In the genomic region with DNA sequence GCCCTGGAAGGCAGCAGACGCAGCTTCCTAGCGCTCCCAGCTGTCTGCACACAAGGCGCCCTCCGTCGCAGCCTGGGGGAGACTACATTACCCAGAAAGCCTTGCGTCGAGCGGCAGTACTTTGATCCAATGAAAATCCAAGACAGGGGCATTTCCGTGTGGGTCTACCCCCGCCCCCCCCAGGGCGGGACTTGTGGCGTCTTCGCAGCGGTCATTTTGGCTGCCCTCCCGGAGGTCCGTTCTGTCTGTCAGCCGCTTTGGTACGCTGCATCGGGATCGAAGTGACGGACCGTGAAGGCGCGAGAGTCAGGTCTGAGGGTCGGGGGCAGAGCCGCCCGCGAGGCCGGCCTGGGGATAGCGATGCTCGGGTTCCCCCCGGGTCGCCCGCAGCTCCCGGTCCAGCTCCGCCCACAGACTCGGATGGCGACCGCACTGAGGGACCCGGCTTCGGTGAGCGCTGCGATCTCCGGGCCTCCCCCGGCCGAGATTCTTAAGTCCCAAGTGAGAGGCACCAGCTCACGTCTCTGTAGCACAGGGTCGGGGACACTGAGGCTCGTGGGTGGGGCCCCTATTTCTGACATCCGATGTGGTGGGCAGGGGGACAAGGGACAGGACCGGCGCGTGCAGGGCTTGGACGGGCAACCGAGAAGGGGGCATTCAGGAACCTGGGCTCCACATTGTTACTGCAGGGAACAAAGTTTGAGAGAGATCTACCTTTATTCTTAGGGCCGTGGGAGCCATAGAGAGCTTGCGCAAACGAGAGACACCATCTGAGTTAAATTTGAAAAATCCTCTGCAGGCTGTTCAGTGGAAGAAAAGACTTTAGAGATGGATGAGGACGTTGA, we compare ENCODE assay signal across 8 cellular contexts. TPM values are rescaled to one million over a fixed set of nuclear protein-coding genes. Genes with fewer than 3 reads are reported as not detected.
A peak's percentile ranks its signal among the peaks of the same experiment; 100 is the strongest.
DNase-seq lines count a peak whose midpoint lies in the region; ATAC-seq and TF ChIP-seq lines count a peak whose summit lies in the region.

TSS of gene ZNF211 (plus strand) at position 182 of the 845 bp plus-strand sequence. CDS start at position 361, 179 bp downstream.

- intact Hi-C loops in aorta (cut with DNase I) = loop anchor here in 1 of 2 donors (5.0 kb wide), 1 partner anchor 49 kb away; the partner anchor contains the start of gene ZNF551

- H3K36me3 ChIP-seq in hepatocyte (replicated peaks; ENCODE audit: insufficient read depth, low read depth) = peaks cover 16% of the 10 kb centered on the region
- H3K36me3 ChIP-seq in rectal smooth muscle tissue (ENCODE audit: control insufficient read depth, insufficient read depth, low read length) = peaks cover 26% of the 10 kb centered on the region
- H3K36me3 ChIP-seq in aorta (ENCODE audit: control insufficient read depth in 1 of 2, insufficient read depth in 2 of 2, low read length in 1 of 2) = peaks cover 6 to 14% of the 10 kb centered on the region in 2 donors

- H3K9me3 ChIP-seq in hepatocyte (ENCODE audit: low read depth) = peaks cover 20% of the 10 kb centered on the region
- H3K9me3 ChIP-seq in aorta (ENCODE audit: control insufficient read depth, low read length) = peaks cover 7% of the 10 kb centered on the region

- peak within 1 kb of the TSS; percentile 50 for H3K9ac ChIP-seq in rectal smooth muscle tissue (ENCODE audit: low read length)

- no peaks in the 10 kb centered on the region for H3K9me2 ChIP-seq in hepatocyte (replicated peaks; ENCODE audit: insufficient read depth)

- ATAC-seq in GM18502 (IDR thresholded peaks at IDR 0.05; ENCODE audit: poor library complexity, unreplicated experiment) = peak; percentile 96
- peak; percentile 97 for ATAC-seq in HG02885 (IDR thresholded peaks at IDR 0.05; ENCODE audit: poor library complexity, unreplicated experiment)
- ATAC-seq in aorta (ENCODE audit: low FRiP score) = peak; percentile 99

- peaks cover 46% of the 10 kb centered on the region for H3K79me2 ChIP-seq in hepatocyte

- H2AFZ ChIP-seq in hepatocyte = peak within 1 kb of the TSS; percentile 94

- peaks cover 9% of the 10 kb centered on the region for H3K4me1 ChIP-seq in hepatocyte (ENCODE audit: insufficient read depth)
- H3K4me1 ChIP-seq in rectal smooth muscle tissue (ENCODE audit: control insufficient read depth, insufficient read depth, low read length) = peaks cover 8% of the 10 kb centered on the region
- H3K4me1 ChIP-seq in aorta (ENCODE audit: control insufficient read depth in 1 of 2, insufficient read depth in 2 of 2, low read length in 2 of 2) = no peaks in the 10 kb centered on the region

- peak within 1 kb of the TSS; percentile 93 for H3K4me2 ChIP-seq in hepatocyte

- 4% methylated on average over 51 of the region's 59 CpGs for WGBS in hepatocyte (ENCODE audit: low lambda C conversion rate, missing lambda C conversion rate)
- WGBS in aorta, 2 donors = 1% methylated on average over 59 of the region's 59 CpGs

- DNase-seq in NCI-H187 treated with DMSO at 0.1 percent for 48 hours (lab: John Stamatoyannopoulos, UW) (peak; percentile 83), T-helper 22 cell (ENCODE audit: low read depth) (peak; percentile 75), astrocyte of the cerebellum (ENCODE audit: low read depth) (peak; percentile 86), hepatocyte (ENCODE audit: low spot score) (peak; percentile 98), aorta (peak; percentile 95 to 96)

- H3K4me3 ChIP-seq in astrocyte of the cerebellum (ENCODE audit: low read depth, low read length) (peak within 1 kb of the TSS; percentile 84), hepatocyte (peak within 1 kb of the TSS; percentile 88), rectal smooth muscle tissue (ENCODE audit: low read length) (peak within 1 kb of the TSS; percentile 73), aorta (ENCODE audit: low read length in 2 of 2) (peak within 1 kb of the TSS; percentile 22 to 49)

- no peaks in the 10 kb centered on the region for H4K20me1 ChIP-seq in hepatocyte (ENCODE audit: insufficient read depth, poor library complexity, severe bottlenecking)

- H3K27me3 ChIP-seq in hepatocyte = no peaks in the 10 kb centered on the region
- no peaks in the 10 kb centered on the region for H3K27me3 ChIP-seq in rectal smooth muscle tissue (ENCODE audit: control insufficient read depth, insufficient read depth, low read length)
- H3K27me3 ChIP-seq in aorta (ENCODE audit: control insufficient read depth in 1 of 2, insufficient read depth in 2 of 2, low read length in 1 of 2) = no peaks in the 10 kb centered on the region

- TF ChIP-seq CTCF in astrocyte of the cerebellum (IDR thresholded peaks at IDR 0.05; ENCODE audit: low read depth, low read length, missing control alignments) = no peak
- no peak for TF ChIP-seq CTCF in hepatocyte (IDR thresholded peaks at IDR 0.05; ENCODE audit: poor library complexity)

- in situ Hi-C loops in astrocyte of the cerebellum (cut with HindIII; ENCODE audit: low sequenced_read_pairs) = no loop called here

- peak within 1 kb of the TSS; percentile 81 for H3K27ac ChIP-seq in hepatocyte
- peak within 1 kb of the TSS; percentile 72 for H3K27ac ChIP-seq in rectal smooth muscle tissue (ENCODE audit: low read depth, low read length)
- H3K27ac ChIP-seq in aorta (ENCODE audit: low read depth in 1 of 2, low read length in 2 of 2) = no peak within 1 kb of the TSS

RNA-seq across cellular contexts. Expression of gene ZNF211, which starts in this region (rescaled TPM):
- total RNA-seq in hepatocyte (9.5 and 17.2 TPM in 2 replicates), aorta (10 to 100 TPM in 1 of 2 donors, 1 to 10 TPM in 1; 8.9 to 14.8 TPM)
- polyA plus RNA-seq in hepatocyte (11.9 and 12.2 TPM in 2 replicates), aorta (10 to 100 TPM in 1 of 2 donors, 1 to 10 TPM in 1; 1.3 to 10.2 TPM)

Comparison
In these comparisons a context has a peak if more than half of its experiments do, and no peak if none do; other contexts are left out.
1. H3K4me3 ChIP-seq: peak in every context shown above with its lines; median percentile 88 in hepatocyte; 84 in astrocyte of the cerebellum; 73 in rectal smooth muscle tissue; 36 in aorta.
2. H3K27ac ChIP-seq: peak in hepatocyte (single experiment) and rectal smooth muscle tissue (single experiment); none in aorta (0 of 2).
3. Peak in every context shown above with its lines, with median percentiles within 50 percentile points of each other: ATAC-seq and DNase-seq.